8 cellular contexts compared by ENCODE assay signal in the genomic region with DNA sequence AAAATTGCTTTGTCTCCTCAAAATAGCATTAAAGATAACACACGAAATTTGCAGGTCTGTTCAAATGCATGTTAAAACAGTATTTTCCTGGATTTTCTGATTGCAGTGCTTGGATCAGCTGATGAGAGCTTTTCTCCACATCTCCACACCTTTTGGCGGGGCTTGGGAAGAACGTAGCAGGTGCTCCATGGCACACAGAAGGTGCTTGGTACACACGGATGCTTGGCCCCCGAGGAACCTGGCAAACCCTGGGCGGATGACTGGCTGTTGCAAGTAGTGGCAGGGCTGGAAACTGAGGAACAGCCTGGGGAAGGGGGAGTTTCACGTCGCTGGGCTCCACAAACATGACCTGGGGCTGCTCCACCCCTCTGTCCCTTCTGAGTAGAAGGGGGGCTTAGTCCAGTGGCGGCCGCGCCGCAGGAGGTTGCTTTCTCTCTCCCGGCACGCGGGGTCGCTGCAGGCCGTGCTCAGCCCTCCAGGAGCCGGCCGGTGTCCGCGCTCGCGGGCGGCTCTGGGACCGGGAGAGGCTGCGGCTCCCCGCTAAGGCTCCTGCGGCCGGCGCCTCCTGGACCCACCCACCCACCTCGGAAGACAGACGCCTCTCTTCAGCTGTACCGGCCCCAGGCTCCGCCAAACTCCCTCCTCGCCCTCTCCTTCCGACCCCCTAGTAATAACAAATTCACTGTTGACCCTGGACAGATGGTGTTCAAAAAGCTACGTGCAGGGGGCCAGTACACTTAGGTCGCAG.
DNase-seq lines count a peak whose midpoint lies in the region; ATAC-seq and TF ChIP-seq lines count a peak whose summit lies in the region.

No MANE protein-coding gene starts in this region.

- H3K9ac ChIP-seq in endodermal cell (ENCODE audit: extremely low read depth, low read length, poor library complexity, severe bottlenecking) (no peak overlapping the region), mesenchymal stem cell (ENCODE audit: low read length) (no peak overlapping the region)

- H2BK15ac ChIP-seq in mesenchymal stem cell (ENCODE audit: low read depth, poor library complexity, severe bottlenecking), result no peak overlapping the region

- DNase-seq in CD1c-positive myeloid dendritic cell (ENCODE audit: extremely low spot score) (peak; percentile 50), NCI-H748 treated with DMSO at 0.1 percent for 48 hours (lab: John Stamatoyannopoulos, UW) (peak; percentile 1), endodermal cell (peak; percentile 90), mesenchymal stem cell (peak; percentile 11), amniotic stem cell (lab: John Stamatoyannopoulos, UW) (no peak)
- no peak for DNase-seq in effector memory CD4-positive, alpha-beta T cell
- DNase-seq in CD8-positive, alpha-beta memory T cell, result no peak

- no peak overlapping the region for H3K14ac ChIP-seq in mesenchymal stem cell (ENCODE audit: low read length in 2 of 2)

- H2BK5ac ChIP-seq in mesenchymal stem cell (ENCODE audit: low read depth, low read length, poor library complexity, severe bottlenecking), result no peak overlapping the region

- H2AFZ ChIP-seq in mesenchymal stem cell (ENCODE audit: low read depth, low read length), result no peak overlapping the region

- H3K18ac ChIP-seq in mesenchymal stem cell (ENCODE audit: low read depth in 1 of 2, low read length in 2 of 2), result no peak overlapping the region

- peaks cover 10% of the 10 kb centered on the region for H3K4me1 Mint-ChIP-seq in endodermal cell
- no peaks in the 10 kb centered on the region for H3K4me1 Mint-ChIP-seq in CD8-positive, alpha-beta memory T cell

- H3K4me2 ChIP-seq in mesenchymal stem cell (ENCODE audit: low read length, poor library complexity, severe bottlenecking), result peak overlapping the region; percentile 19

- H4K91ac ChIP-seq in mesenchymal stem cell (ENCODE audit: low read length), result no peak overlapping the region

- H3K27me3 Mint-ChIP-seq in endodermal cell (ENCODE audit: insufficient read depth), result peaks cover 46% of the 10 kb centered on the region
- peaks cover 17 to 27% of the 10 kb centered on the region in 2 donors for H3K27me3 Mint-ChIP-seq in CD8-positive, alpha-beta memory T cell

- H3K4me3 Mint-ChIP-seq in endodermal cell, result no peak overlapping the region
- no peak overlapping the region for H3K4me3 Mint-ChIP-seq in CD8-positive, alpha-beta memory T cell

- POLR2A ChIA-PET in CD8-positive, alpha-beta memory T cell (lab: Charles Lee), result no interaction called here

- H3K9me3 Mint-ChIP-seq in endodermal cell, result peaks cover 3% of the 10 kb centered on the region
- peaks cover 0 to 2% (median 0%) of the 10 kb centered on the region in 5 donors for H3K9me3 Mint-ChIP-seq in CD8-positive, alpha-beta memory T cell

- peak; percentile 88 for TF ChIP-seq CTCF in endodermal cell (conservative IDR thresholded peaks at IDR 0.05)

- no peak overlapping the region for H2BK12ac ChIP-seq in mesenchymal stem cell (ENCODE audit: low read length in 2 of 2)

- CTCF ChIA-PET in CD8-positive, alpha-beta memory T cell (lab: Charles Lee), result interaction anchor here (0.7 kb wide), 1 partner anchor 15 kb away, joined by 3 read pairs; no protein-coding TSS in a partner anchor

- H3K4me3 ChIP-seq in endodermal cell (ENCODE audit: low read length), result no peak overlapping the region
- H3K4me3 ChIP-seq in mesenchymal stem cell (ENCODE audit: insufficient read depth in 1 of 2, low read depth in 1 of 2, low read length in 2 of 2), result no peak overlapping the region
- no peak overlapping the region for H3K4me3 ChIP-seq in effector memory CD4-positive, alpha-beta T cell (ENCODE audit: insufficient read depth, low read depth, low read length, poor library complexity, severe bottlenecking)
- H3K4me3 ChIP-seq in CD8-positive, alpha-beta memory T cell (ENCODE audit: low read length), result no peak overlapping the region

- no peaks in the 10 kb centered on the region for H3K36me3 Mint-ChIP-seq in endodermal cell (ENCODE audit: low read depth)
- H3K36me3 Mint-ChIP-seq in CD8-positive, alpha-beta memory T cell, result no peaks in the 10 kb centered on the region

- 18 to 32% methylated on average over 10 to 38 of the region's 38 CpGs for WGBS in endodermal cell (ENCODE audit: insufficient coverage in 1 of 2, insufficient read length in 1 of 2), 2 experiments
- whole genome bisulfite sequencing in mesenchymal stem cell, result 11% methylated on average over 36 of the region's 38 CpGs

- H3K4me1 ChIP-seq in endodermal cell (ENCODE audit: control insufficient read depth, insufficient read depth, low read length), result no peaks in the 10 kb centered on the region
- peaks cover 2% of the 10 kb centered on the region for H3K4me1 ChIP-seq in mesenchymal stem cell (ENCODE audit: control insufficient read depth, insufficient read depth, low read depth, low read length)
- H3K4me1 ChIP-seq in effector memory CD4-positive, alpha-beta T cell (ENCODE audit: control insufficient read depth, insufficient read depth, low read length, poor library complexity, severe bottlenecking), result no peaks in the 10 kb centered on the region
- H3K4me1 ChIP-seq in CD8-positive, alpha-beta memory T cell (ENCODE audit: insufficient read depth, low read length), result no peaks in the 10 kb centered on the region

- H3K27ac ChIP-seq in endodermal cell (ENCODE audit: low read depth, low read length) (no peak overlapping the region), mesenchymal stem cell (ENCODE audit: low read length, poor library complexity, severe bottlenecking) (no peak overlapping the region)
- no peak overlapping the region for H3K27ac ChIP-seq in effector memory CD4-positive, alpha-beta T cell (ENCODE audit: insufficient read depth, low read length, poor library complexity, severe bottlenecking)
- no peak overlapping the region for H3K27ac ChIP-seq in CD8-positive, alpha-beta memory T cell (ENCODE audit: low read depth, low read length)

- H3K27me3 ChIP-seq in endodermal cell (ENCODE audit: control insufficient read depth, insufficient read depth, low read length, poor library complexity, severe bottlenecking) (peaks cover 38% of the 10 kb centered on the region), mesenchymal stem cell (ENCODE audit: control insufficient read depth in 1 of 2, insufficient read depth in 1 of 2, low read length in 2 of 2) (peaks cover 21 to 79% of the 10 kb centered on the region in 2 experiments)
- no peaks in the 10 kb centered on the region for H3K27me3 ChIP-seq in effector memory CD4-positive, alpha-beta T cell (replicated peaks; ENCODE audit: control insufficient read depth, insufficient read depth, low read length, poor library complexity, severe bottlenecking)
- no peaks in the 10 kb centered on the region for H3K27me3 ChIP-seq in CD8-positive, alpha-beta memory T cell (ENCODE audit: insufficient read depth, low read length, poor library complexity, severe bottlenecking)

- no peak overlapping the region for H3K27ac Mint-ChIP-seq in endodermal cell
- no peak overlapping the region for H3K27ac Mint-ChIP-seq in CD8-positive, alpha-beta memory T cell

- peak; percentile 60 for ATAC-seq in GM21786 (IDR thresholded peaks at IDR 0.05; ENCODE audit: unreplicated experiment)

- H3K4ac ChIP-seq in mesenchymal stem cell (ENCODE audit: low read depth in 1 of 2, low read length in 2 of 2), result no peak overlapping the region

- H4K8ac ChIP-seq in mesenchymal stem cell (ENCODE audit: low read length), result no peak overlapping the region

- H3K9me3 ChIP-seq in endodermal cell (ENCODE audit: control insufficient read depth, low read length) (no peaks in the 10 kb centered on the region), mesenchymal stem cell (ENCODE audit: control insufficient read depth, low read length) (no peaks in the 10 kb centered on the region)
- H3K9me3 ChIP-seq in effector memory CD4-positive, alpha-beta T cell (ENCODE audit: control insufficient read depth, low read length), result no peaks in the 10 kb centered on the region
- H3K9me3 ChIP-seq in CD8-positive, alpha-beta memory T cell (ENCODE audit: low read length), result no peaks in the 10 kb centered on the region

- H3K36me3 ChIP-seq in endodermal cell (ENCODE audit: control insufficient read depth, insufficient read depth, low read length), result no peaks in the 10 kb centered on the region
- H3K36me3 ChIP-seq in mesenchymal stem cell (ENCODE audit: control insufficient read depth in 1 of 2, insufficient read depth in 2 of 2, low read depth in 1 of 2, low read length in 2 of 2), result no peaks in the 10 kb centered on the region
- H3K36me3 ChIP-seq in effector memory CD4-positive, alpha-beta T cell (ENCODE audit: control insufficient read depth, insufficient read depth, low read length), result no peaks in the 10 kb centered on the region
- H3K36me3 ChIP-seq in CD8-positive, alpha-beta memory T cell (ENCODE audit: insufficient read depth, low read length), result no peaks in the 10 kb centered on the region

- no peak overlapping the region for H2BK120ac ChIP-seq in mesenchymal stem cell (ENCODE audit: low read depth, low read length)

- no peak overlapping the region for H3K23ac ChIP-seq in mesenchymal stem cell (ENCODE audit: low read length in 2 of 2)

- H3K79me1 ChIP-seq in mesenchymal stem cell (replicated peaks; ENCODE audit: low read length, poor library complexity, severe bottlenecking), result no peaks in the 10 kb centered on the region

- H2AK5ac ChIP-seq in mesenchymal stem cell (ENCODE audit: low read length, severe bottlenecking), result no peak overlapping the region

Comparison
In these comparisons a context has a peak if more than half of its experiments do, and no peak if none do; other contexts are left out.
1. DNase-seq: peak in CD1c-positive myeloid dendritic cell (single experiment), NCI-H748 treated with DMSO at 0.1 percent for 48 hours (single experiment), endodermal cell (single experiment) and mesenchymal stem cell (single experiment); none in amniotic stem cell (single experiment), effector memory CD4-positive, alpha-beta T cell (0 of 3) and CD8-positive, alpha-beta memory T cell (0 of 5).